Comparison of ENCODE assay signal across 7 cellular contexts in the genomic region with DNA sequence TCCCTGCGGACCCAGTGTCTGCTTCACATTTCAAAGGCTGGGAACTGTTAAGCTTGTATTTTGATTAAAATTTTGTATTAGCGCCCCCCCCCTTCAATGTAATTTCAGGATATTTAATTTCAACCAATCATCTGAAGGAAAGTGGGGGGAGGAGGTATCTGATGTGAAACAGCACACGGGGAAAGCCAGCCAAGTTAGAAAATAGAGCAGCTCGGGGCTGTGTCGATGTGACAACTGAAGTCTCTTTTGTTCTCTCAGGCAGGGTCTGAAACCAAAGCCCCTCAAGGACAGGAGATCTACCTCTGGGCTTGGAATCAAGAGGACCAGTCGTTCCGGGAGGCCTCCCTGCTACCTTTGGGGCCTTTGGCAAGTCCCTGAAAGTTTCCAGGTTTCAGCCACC.
"Had no signal": no experiment of that assay in that cellular context is flagged by ENCODE, and none has a peak within 500 bp of the region (broad histone marks: within the 10 kb centered on the region; RNA-seq: fewer than 3 reads in every experiment).

No MANE protein-coding gene starts in this region.

- H3K4me1 Mint-ChIP-seq: activated CD8-positive, alpha-beta memory T cell treated with anti-CD3 and anti-CD28 coated beads, Interleukin-2, amount 10 ng/mL, durations not matched to agents 7 days and 5 days; activated naive CD8-positive, alpha-beta T cell treated with anti-CD3 and anti-CD28 coated beads for 36 hours; naive thymus-derived CD4-positive, alpha-beta T cell had no signal

- H3K27ac Mint-ChIP-seq: activated CD8-positive, alpha-beta memory T cell treated with anti-CD3 and anti-CD28 coated beads, Interleukin-2, amount 10 ng/mL, durations not matched to agents 7 days and 5 days; activated naive CD8-positive, alpha-beta T cell treated with anti-CD3 and anti-CD28 coated beads for 36 hours; naive thymus-derived CD4-positive, alpha-beta T cell had no signal

- H3K27ac ChIP-seq: lower lobe of right lung, tibial nerve had no signal

- H3K4me1 ChIP-seq: lower lobe of right lung had no signal

- H3K9me3 Mint-ChIP-seq: activated naive CD8-positive, alpha-beta T cell treated with anti-CD3 and anti-CD28 coated beads for 36 hours; activated T-cell treated with anti-CD3 and anti-CD28 coated beads, Interleukin-2, amount 50 U/mL, for 4 hours had no signal

- H3K36me3 ChIP-seq: lower lobe of right lung, tibial nerve had no signal

- H3K36me3 Mint-ChIP-seq: activated CD8-positive, alpha-beta memory T cell treated with anti-CD3 and anti-CD28 coated beads, Interleukin-2, amount 10 ng/mL, durations not matched to agents 7 days and 5 days; activated naive CD8-positive, alpha-beta T cell treated with anti-CD3 and anti-CD28 coated beads for 36 hours; naive thymus-derived CD4-positive, alpha-beta T cell had no signal

- H3K4me3 ChIP-seq: lower lobe of right lung, skin epidermis, tibial nerve had no signal

- H3K9me3 ChIP-seq: lower lobe of right lung, tibial nerve had no signal

- H3K27me3 ChIP-seq: tibial nerve had no signal

- H3K4me3 Mint-ChIP-seq: activated CD8-positive, alpha-beta memory T cell treated with anti-CD3 and anti-CD28 coated beads, Interleukin-2, amount 10 ng/mL, durations not matched to agents 7 days and 5 days; activated naive CD8-positive, alpha-beta T cell treated with anti-CD3 and anti-CD28 coated beads for 36 hours; activated T-cell treated with anti-CD3 and anti-CD28 coated beads, Interleukin-2, amount 50 U/mL, for 4 hours; naive thymus-derived CD4-positive, alpha-beta T cell had no signal
